17 cellular contexts compared by ENCODE assay signal in genomic region chr17:6541886-6542285, GRCh38. TPM values are rescaled to one million over a fixed set of nuclear protein-coding genes. Genes with fewer than 3 reads are reported as not detected.
DNase-seq lines count a peak whose midpoint lies in the region; ATAC-seq, FAIRE-seq and TF ChIP-seq lines count a peak whose summit lies in the region.
"Had no signal": no experiment of that assay in that cellular context is flagged by ENCODE, and none has a peak within 500 bp of the region (broad histone marks: within the 10 kb centered on the region; RNA-seq: fewer than 3 reads in every experiment).

No MANE protein-coding gene starts in this region.

- H2BK5ac ChIP-seq in H1 (ENCODE audit: low read depth, low read length), result no peak overlapping the region
- no peak overlapping the region for H2BK5ac ChIP-seq in neuronal stem cell (ENCODE audit: low read length)

- TF ChIP-seq POLR2A in H1 (IDR thresholded peaks at IDR 0.05; ENCODE audit: control extremely low read depth in 1 of 2, low read depth in 2 of 2, low read length in 2 of 2), result no peak

- H3K23ac ChIP-seq in H1 (ENCODE audit: insufficient read length) (no peak overlapping the region), neuronal stem cell (ENCODE audit: low read depth, low read length, poor library complexity) (no peak overlapping the region)

- H3K14ac ChIP-seq in H1 (ENCODE audit: insufficient read length) (no peak overlapping the region), neuronal stem cell (ENCODE audit: low read length) (no peak overlapping the region)

- CTCF ChIA-PET in RWPE1 (lab: Yijun Ruan, JAX) (no interaction called here), H1 (lab: Charles Lee; ENCODE audit: partially characterized antibody) (interaction anchor here (1.3 to 2.3 kb wide), 4 partner anchors 9 to 69 kb away, joined by 3 to 6 read pairs (median 4); no protein-coding TSS in a partner anchor)

- FAIRE-seq in H1 (lab: Jason Lieb, UNC), result no peak
- FAIRE-seq: A204.1, D721Med, G401.6, GM12891 had no signal

- H3K4me1 ChIP-seq in H1 (replicated peaks in 1 of 4; ENCODE audit: control insufficient read depth in 3 of 4, insufficient read depth in 4 of 4, low read length in 3 of 4), result peaks cover 0 to 9% (median 3%) of the 10 kb centered on the region in 4 experiments; a peak in 6 of 7 replicates
- peaks cover 0 to 7% of the 10 kb centered on the region in 2 donors for H3K4me1 ChIP-seq in neuronal stem cell (ENCODE audit: control insufficient read depth in 2 of 2, insufficient read depth in 1 of 2, low read depth in 1 of 2, low read length in 2 of 2)
- H3K4me1 ChIP-seq: Caco-2 had no signal

- DNase-seq in RWPE1 (ENCODE audit: low spot score) (no peak), H1 (ENCODE audit: low read depth in 1 of 2, low spot score in 2 of 2) (no peak), neuronal stem cell (ENCODE audit: low spot score) (no peak), hippocampal formation (lab: John Stamatoyannopoulos, UW) (no peak)
- DNase-seq in effector CD8-positive, alpha-beta T cell (lab: John Stamatoyannopoulos, UW), result no peak
- DNase-seq: AML-193; Caco-2; CD4-positive, alpha-beta T cell; H7 had no signal

- TF ChIP-seq EP300 in H1 (IDR thresholded peaks at IDR 0.05; ENCODE audit: borderline replicate concordance in 1 of 2, low read depth in 2 of 2, low read length in 2 of 2), result no peak

- H3K27me3 ChIP-seq in H1 (replicated peaks in 1 of 4; ENCODE audit: control insufficient read depth in 3 of 4, extremely low read depth in 1 of 4, insufficient read depth in 3 of 4, low read length in 3 of 4) (0 out of 7 replicates have a peak, but pooled peaks cover 0 to 4% (median 0%) of the 10 kb centered on the region in 4 experiments), neuronal stem cell (ENCODE audit: control insufficient read depth in 3 of 3, insufficient read depth in 3 of 3, low read depth in 1 of 3, low read length in 3 of 3) (no peaks in the 10 kb centered on the region)

- H3K27ac ChIP-seq in RWPE1 (peak overlapping the region; percentile 34), H1 (ENCODE audit: low read depth, low read length) (no peak overlapping the region), neuronal stem cell (replicated peaks; ENCODE audit: low read length) (no peak overlapping the region)
- H3K27ac ChIP-seq: C4-2B had no signal

- H3K9me3 ChIP-seq in H1 (ENCODE audit: insufficient read depth in 2 of 2, low read depth in 1 of 2, low read length in 1 of 2), result peaks cover 0 to 8% of the 10 kb centered on the region in 2 experiments; a peak in 1 of 4 replicates
- peaks cover 0 to 4% of the 10 kb centered on the region in 2 donors for H3K9me3 ChIP-seq in neuronal stem cell (replicated peaks in 1 of 2; ENCODE audit: control insufficient read depth in 2 of 2, insufficient read depth in 1 of 2, low read depth in 1 of 2, low read length in 2 of 2)
- H3K9me3 ChIP-seq: Caco-2 had no signal

- H4K8ac ChIP-seq in H1 (ENCODE audit: extremely low read depth, insufficient read depth, low read length), result no peak overlapping the region
- no peak overlapping the region for H4K8ac ChIP-seq in neuronal stem cell (ENCODE audit: low read depth, low read length)

- no peak overlapping the region for H2AFZ ChIP-seq in H1 (ENCODE audit: low read length)
- H2AFZ ChIP-seq in neuronal stem cell (ENCODE audit: low read length), result no peak overlapping the region
- H2AFZ ChIP-seq: GM23338 had no signal

- H2BK120ac ChIP-seq in H1 (replicated peaks; ENCODE audit: low read depth, low read length), result no peak overlapping the region
- H2BK120ac ChIP-seq in neuronal stem cell (ENCODE audit: low read depth, low read length), result no peak overlapping the region

- ATAC-seq in GM19351 (IDR thresholded peaks at IDR 0.05; ENCODE audit: unreplicated experiment), result no peak
- ATAC-seq: GM23338, HCT116 had no signal

- TF ChIP-seq CTCF in RWPE1 (conservative IDR thresholded peaks at IDR 0.05; ENCODE audit: low read depth) (no peak), H1 (IDR thresholded peaks at IDR 0.05; ENCODE audit: control extremely low read depth in 1 of 3, insufficient read depth in 1 of 3, low read depth in 1 of 3, low read length in 3 of 3) (no peak)

- no peak for TF ChIP-seq RAD21 in H1 (IDR thresholded peaks at IDR 0.05 in 1 of 2, conservative IDR thresholded peaks at IDR 0.05 in 1 of 2; ENCODE audit: low read depth in 2 of 2, low read length in 2 of 2)

- H2BK20ac ChIP-seq in H1 (ENCODE audit: low read length), result no peak overlapping the region

- no peak overlapping the region for H3K4me2 ChIP-seq in H1 (ENCODE audit: insufficient read depth in 1 of 2, low read depth in 2 of 2, low read length in 2 of 2)
- no peak overlapping the region for H3K4me2 ChIP-seq in neuronal stem cell (ENCODE audit: insufficient read depth, low read length, poor library complexity, severe bottlenecking)
- H3K4me2 ChIP-seq: GM23338 had no signal

- H3K79me1 ChIP-seq in H1 (ENCODE audit: low read depth, low read length) (no peaks in the 10 kb centered on the region; the same call in 1 of the 2 replicates), neuronal stem cell (ENCODE audit: low read depth, low read length) (no peaks in the 10 kb centered on the region)

- H2BK15ac ChIP-seq in H1 (ENCODE audit: low read length) (0 out of 2 replicates have a peak overlapping the region, but pooled peaks have one; percentile 1), neuronal stem cell (ENCODE audit: low read length) (no peak overlapping the region)

- 88% methylated on average over 4 of the region's 4 CpGs; no CpG with 5 or more reads in 1 of the 2 experiments for WGBS in H1 (ENCODE audit: extremely low coverage in 1 of 2, insufficient coverage in 1 of 2, insufficient read length in 1 of 2, insufficient replicate concordance in 2 of 2, low coverage in 1 of 2, low lambda C conversion rate in 2 of 2, missing lambda C conversion rate in 1 of 2), 2 experiments
- WGBS in neuronal stem cell (ENCODE audit: extremely low coverage in 2 of 2, insufficient read length in 2 of 2, insufficient replicate concordance in 1 of 2), 2 donors, result no CpG with 5 or more reads among the region's 4 CpGs

- no peaks in the 10 kb centered on the region for H3K36me3 ChIP-seq in H1 (ENCODE audit: control insufficient read depth in 2 of 4, insufficient read depth in 4 of 4, low read length in 3 of 4)
- no peaks in the 10 kb centered on the region for H3K36me3 ChIP-seq in neuronal stem cell (replicated peaks in 1 of 2; ENCODE audit: control insufficient read depth in 2 of 2, insufficient read depth in 2 of 2, low read length in 2 of 2)

- H3K79me2 ChIP-seq in H1 (ENCODE audit: control insufficient read depth in 1 of 2, insufficient read depth in 2 of 2, low read length in 2 of 2), result no peaks in the 10 kb centered on the region

- H3K4me3 ChIP-seq in H1 (ENCODE audit: extremely low read depth in 1 of 4, insufficient read depth in 2 of 4, low read depth in 3 of 4, low read length in 4 of 4), result no peak overlapping the region
- H3K4me3 ChIP-seq in neuronal stem cell (ENCODE audit: low read length in 2 of 2), result no peak overlapping the region
- H3K4me3 ChIP-seq: GM23338 had no signal

- no peaks in the 10 kb centered on the region for H4K20me1 ChIP-seq in H1 (replicated peaks in 1 of 2; ENCODE audit: control insufficient read depth in 1 of 2, insufficient read depth in 2 of 2, low read length in 2 of 2)

- H2BK12ac ChIP-seq in H1 (ENCODE audit: low read depth, low read length) (no peak overlapping the region), neuronal stem cell (ENCODE audit: low read length) (peak overlapping the region; percentile 7)

- no peak overlapping the region for H4K5ac ChIP-seq in H1 (ENCODE audit: insufficient read length, low read depth, low read length)

- H3K56ac ChIP-seq in H1 (replicated peaks; ENCODE audit: insufficient read length, low read depth, low read length), result no peak overlapping the region

- H4K91ac ChIP-seq in H1 (replicated peaks; ENCODE audit: insufficient read length, low read length) (no peak overlapping the region), neuronal stem cell (ENCODE audit: low read depth, low read length, poor library complexity) (no peak overlapping the region)

- POLR2A ChIA-PET in RWPE1 (lab: Yijun Ruan, JAX; ENCODE audit: low non-redundant PET) (no interaction called here), H1 (lab: Charles Lee; ENCODE audit: partially characterized antibody) (interaction anchor here (0.6 kb wide), 1 partner anchor 18 kb away, joined by 3 read pairs; no protein-coding TSS in a partner anchor)

- H3K4ac ChIP-seq in H1 (replicated peaks; ENCODE audit: insufficient read length, low read depth, low read length) (no peak overlapping the region), neuronal stem cell (ENCODE audit: low read length) (no peak overlapping the region)

- no peak overlapping the region for H2AK5ac ChIP-seq in H1 (ENCODE audit: low read depth, low read length)
- no peak overlapping the region for H2AK5ac ChIP-seq in neuronal stem cell (ENCODE audit: low read depth, low read length)

- H3K23me2 ChIP-seq in H1 (ENCODE audit: low read depth, low read length), result no peaks in the 10 kb centered on the region; the same call in 1 of the 2 replicates

- no peak overlapping the region for H3K18ac ChIP-seq in H1 (ENCODE audit: extremely low read depth, low read length)
- no peak overlapping the region for H3K18ac ChIP-seq in neuronal stem cell (ENCODE audit: low read length)

- H3K9ac ChIP-seq in H1 (replicated peaks in 1 of 4; ENCODE audit: extremely low read depth in 1 of 4, low read depth in 3 of 4, low read length in 3 of 4) (no peak overlapping the region), neuronal stem cell (ENCODE audit: low read depth, low read length, poor library complexity) (no peak overlapping the region)

TF ChIP-seq in H1, 55 proteins besides CTCF, POLR2A, EP300 and RAD21 (continues in another document):
- no peak for TF ChIP-seq SP1 (IDR thresholded peaks at IDR 0.05; ENCODE audit: low read depth, low read length)
- TF ChIP-seq ZNF274 (IDR thresholded peaks at IDR 0.05; ENCODE audit: borderline replicate concordance, extremely low read depth, low read length), result no peak
- TF ChIP-seq SRF (IDR thresholded peaks at IDR 0.05; ENCODE audit: low read depth, low read length), result no peak

RNA-seq across cellular contexts. Expression of gene PITPNM3, which starts 14.5 kb away (rescaled TPM):
- total RNA-seq in H1 (2021; fragmentation: NEBNext Ultra II Directional; extraction: Animal tissue kit (Norgen Biotek cat#: 25700)), result 1.7 and 2.1 TPM in 2 replicates
- 3.1 and 4.8 TPM in 2 replicates for polyA plus RNA-seq in H1 (2011; rRNA removed)
- 3.3 TPM for polyA plus RNA-seq in H1 (2011; cell fraction: cytosol; rRNA removed)
- 7.3 TPM for polyA plus RNA-seq in H1 (2011; cell fraction: nucleus; rRNA removed)
- 1.8 to 2.8 TPM (median 2.2 TPM) in 4 replicates for polyA plus RNA-seq in H1 (2012, experiment 1 of 2)
- 1.2 TPM for polyA plus RNA-seq in H1 (2012, experiment 2 of 2)
- 1.1 TPM for polyA plus RNA-seq in H1 (2013, experiment 1 of 2)
- 0.98 TPM for polyA plus RNA-seq in H1 (2013, experiment 2 of 2)
- polyA minus RNA-seq in H1 (2011; rRNA and poly(A)+ RNA removed), result 3.1 and 3.5 TPM in 2 replicates
- 3.4 TPM for polyA minus RNA-seq in H1 (2011; cell fraction: cytosol; rRNA and poly(A)+ RNA removed)
- 3.5 TPM for polyA minus RNA-seq in H1 (2011; cell fraction: nucleus; rRNA and poly(A)+ RNA removed)
- 2.0 TPM for polyA plus RNA-seq in neuronal stem cell (2013, experiment 1 of 2)
- polyA plus RNA-seq in neuronal stem cell (2013, experiment 2 of 2), result 2.0 TPM
